10 cellular contexts compared by ENCODE assay signal in the genomic region with DNA sequence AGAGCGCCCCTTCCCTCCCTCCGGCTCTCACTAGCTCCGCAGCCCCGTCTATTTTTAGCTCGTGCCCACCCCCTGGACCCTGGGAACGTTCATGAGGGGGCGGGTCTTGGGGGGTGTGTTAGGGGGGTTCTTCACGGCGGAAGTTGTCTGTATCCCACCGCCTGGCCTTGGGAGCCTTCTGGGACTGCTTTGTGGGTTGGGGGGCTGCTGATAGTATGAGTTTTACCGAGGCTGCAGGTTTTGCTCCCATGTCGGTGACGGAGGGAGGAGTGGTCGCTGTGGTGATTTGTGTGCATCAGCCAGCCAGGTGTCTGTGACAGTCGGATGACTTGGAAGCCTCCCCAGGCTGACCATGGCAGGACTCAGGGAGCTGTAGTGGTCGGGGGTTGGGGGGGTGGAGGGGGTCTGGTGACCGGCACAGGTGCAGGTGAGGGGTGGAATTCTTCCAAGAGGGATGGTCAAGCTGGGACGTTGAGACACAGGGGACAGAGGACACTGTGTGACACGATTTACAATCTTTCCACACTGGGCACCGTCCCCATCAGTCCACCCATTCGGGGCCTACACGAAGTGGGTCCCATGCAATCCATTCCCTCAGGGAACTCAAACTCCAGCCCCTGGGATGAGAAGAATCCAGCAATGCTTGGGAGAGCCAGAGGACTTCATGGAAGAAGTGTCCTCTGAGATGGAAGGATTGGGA. TPM values are rescaled to one million over a fixed set of nuclear protein-coding genes. Genes with fewer than 3 reads are reported as not detected.
A peak's percentile ranks its signal among the peaks of the same experiment; 100 is the strongest.
DNase-seq lines count a peak whose midpoint lies in the region; ATAC-seq and TF ChIP-seq lines count a peak whose summit lies in the region.
"Had no signal": no experiment of that assay in that cellular context is flagged by ENCODE, and none has a peak within 500 bp of the region (broad histone marks: within the 10 kb centered on the region; RNA-seq: fewer than 3 reads in every experiment).

No MANE protein-coding gene starts in this region.

- H3K27ac Mint-ChIP-seq in CD4-positive, alpha-beta T cell: no peak overlapping the region

- H3K27me3 ChIP-seq in CD4-positive, alpha-beta T cell (ENCODE audit: control insufficient read depth, insufficient read depth, low read length): peaks cover 38% of the 10 kb centered on the region
- no peaks in the 10 kb centered on the region for H3K27me3 ChIP-seq in right atrium auricular region
- H3K27me3 ChIP-seq in prostate gland (replicated peaks; ENCODE audit: insufficient read depth): no peaks in the 10 kb centered on the region

- CTCF ChIA-PET in CD4-positive, alpha-beta T cell (lab: Charles Lee): interaction anchor here (0.6 to 4.1 kb wide), 3 partner anchors 19 to 722 kb away, joined by 5 to 21 read pairs (median 7); a partner anchor contains a TSS

- peak overlapping the region; percentile 55 for H3K4me3 Mint-ChIP-seq in CD4-positive, alpha-beta T cell

- WGBS in prostate gland: 15% methylated on average over 19 of the region's 22 CpGs

- no peak overlapping the region for H3K27ac ChIP-seq in CD4-positive, alpha-beta T cell (ENCODE audit: low read depth, low read length)
- H3K27ac ChIP-seq in right atrium auricular region (peak overlapping the region; percentile 48 to 65), prostate gland (peak overlapping the region in 1 of 2 donors; percentile 13)

- H3K27me3 Mint-ChIP-seq in CD4-positive, alpha-beta T cell: peaks cover 48% of the 10 kb centered on the region

- no peak for DNase-seq in CD4-positive, alpha-beta T cell
- peak; percentile 20 for DNase-seq in NCI-H2227 treated with DMSO at 0.1 percent for 48 hours (lab: John Stamatoyannopoulos, UW)
- no peak for DNase-seq in right atrium auricular region (ENCODE audit: low spot score)
- no peak for DNase-seq in prostate gland (ENCODE audit: low spot score)
- DNase-seq in DMS79 treated with DMSO at 0.1 percent for 48 hours (lab: John Stamatoyannopoulos, UW): no peak
- DNase-seq in stimulated activated CD8-positive, alpha-beta memory T cell treated with anti-CD3 and anti-CD28 coated beads, Interleukin-4, amount 100 ng/mL, for 48 hours: no peak
- DNase-seq: DND-41, SHP77 had no signal

- H3K4me1 ChIP-seq in right atrium auricular region (peaks cover 0 to 26% of the 10 kb centered on the region in 2 donors), prostate gland (replicated peaks) (no peaks in the 10 kb centered on the region)

- TF ChIP-seq POLR2A in prostate gland (IDR thresholded peaks at IDR 0.05): no peak

- ATAC-seq in CD4-positive, alpha-beta T cell (ENCODE audit: poor library complexity): no peak
- ATAC-seq in GM21360 (IDR thresholded peaks at IDR 0.05; ENCODE audit: unreplicated experiment): no peak
- no peak for ATAC-seq in GM18520 (IDR thresholded peaks at IDR 0.05; ENCODE audit: unreplicated experiment)

- H3K36me3 ChIP-seq in right atrium auricular region: no peaks in the 10 kb centered on the region
- no peaks in the 10 kb centered on the region for H3K36me3 ChIP-seq in prostate gland

- no peaks in the 10 kb centered on the region for H3K9me3 Mint-ChIP-seq in CD4-positive, alpha-beta T cell

- POLR2A ChIA-PET in CD4-positive, alpha-beta T cell (lab: Charles Lee): interaction anchor here (0.6 to 3.4 kb wide), 7 partner anchors 11 to 784 kb away, joined by 3 to 78 read pairs (median 15); a partner anchor contains a TSS

- no peaks in the 10 kb centered on the region for H3K9me3 ChIP-seq in CD4-positive, alpha-beta T cell (ENCODE audit: control insufficient read depth, low read length)
- H3K9me3 ChIP-seq in right atrium auricular region: no peaks in the 10 kb centered on the region
- H3K9me3 ChIP-seq in prostate gland: no peaks in the 10 kb centered on the region

- H3K4me1 Mint-ChIP-seq in CD4-positive, alpha-beta T cell (ENCODE audit: low read depth): peaks cover 22% of the 10 kb centered on the region

- no peak for TF ChIP-seq CTCF in CD4-positive, alpha-beta T cell (IDR thresholded peaks at IDR 0.05)
- no peak for TF ChIP-seq CTCF in right atrium auricular region (IDR thresholded peaks at IDR 0.05)
- TF ChIP-seq CTCF in prostate gland (IDR thresholded peaks at IDR 0.05): no peak

- H3K36me3 Mint-ChIP-seq in CD4-positive, alpha-beta T cell (ENCODE audit: low read depth): no peaks in the 10 kb centered on the region

- peak overlapping the region in 1 of 2 donors; percentile 55 for H3K4me3 ChIP-seq in right atrium auricular region
- peak overlapping the region; percentile 35 to 42 for H3K4me3 ChIP-seq in prostate gland

- intact Hi-C loops in CD4-positive, alpha-beta T cell (cut with DNase I, micrococcal nuclease): loop anchor here in 1 of 2 experiments (5.0 kb wide), 1 partner anchor 35 kb away; a partner anchor contains a TSS
- intact Hi-C loops in prostate gland (cut with DNase I): no loop called here

RNA-seq across cellular contexts. Expression of a gene that starts 1.4 kb away (rescaled TPM):
- total RNA-seq in CD4-positive, alpha-beta T cell: under 1 TPM; 0.17 to 0.69 TPM
- total RNA-seq in right atrium auricular region: 1 to 10 TPM; 1.2 to 2.2 TPM
- total RNA-seq in prostate gland: 10 to 100 TPM in 1 of 2 donors, under 1 TPM in 1; 0.82 to 11.7 TPM

RNA-seq across cellular contexts. Expression of a gene that starts 22.2 kb away (rescaled TPM):
- not detected for total RNA-seq in CD4-positive, alpha-beta T cell
- total RNA-seq in right atrium auricular region (under 1 TPM in 1 of 2 donors, not detected in 1; 0.39 TPM), prostate gland (1 to 10 TPM in 1 of 2 donors, not detected in 1; 2.1 TPM)

RNA-seq across cellular contexts. Expression of a gene that starts 24.5 kb away (rescaled TPM):
- 10 to 100 TPM; 55.7 to 60.3 TPM for total RNA-seq in CD4-positive, alpha-beta T cell
- total RNA-seq in right atrium auricular region (10 to 100 TPM; 56.0 to 78.5 TPM), prostate gland (100 to 1,000 TPM in 1 of 2 donors, 10 to 100 TPM in 1; 83.3 to 139 TPM)

RNA-seq across cellular contexts. Expression of a gene that starts 35.2 kb away (rescaled TPM):
- 10 to 100 TPM; 25.8 to 26.0 TPM for total RNA-seq in CD4-positive, alpha-beta T cell
- total RNA-seq in right atrium auricular region (10 to 100 TPM; 12.9 to 20.1 TPM), prostate gland (10 to 100 TPM; 52.3 to 65.0 TPM)

RNA-seq across cellular contexts. Expression of a gene that starts 36.2 kb away (rescaled TPM):
- 1 to 10 TPM; 3.9 to 4.0 TPM for total RNA-seq in CD4-positive, alpha-beta T cell
- total RNA-seq in right atrium auricular region: 1 to 10 TPM; 3.7 to 6.1 TPM
- total RNA-seq in prostate gland: 1 to 10 TPM; 8.6 to 9.4 TPM
